In genomic region chr12:92070054-92070863, GRCh38 we compare ENCODE assay signal across 11 cellular contexts.
DNase-seq lines count a peak whose midpoint lies in the region; ATAC-seq and TF ChIP-seq lines count a peak whose summit lies in the region.
"Had no signal": no experiment of that assay in that cellular context is flagged by ENCODE, and none has a peak within 500 bp of the region (broad histone marks: within the 10 kb centered on the region; RNA-seq: fewer than 3 reads in every experiment).

No MANE protein-coding gene starts in this region.

- H3K4me3 ChIP-seq in upper lobe of right lung, result no peak overlapping the region
- H3K4me3 ChIP-seq: smooth muscle cell had no signal

- TF ChIP-seq CTCF in upper lobe of right lung (IDR thresholded peaks at IDR 0.05), result no peak
- TF ChIP-seq CTCF in WTC11 (IDR thresholded peaks at IDR 0.05), result no peak

- ATAC-seq in GM19397 (IDR thresholded peaks at IDR 0.05; ENCODE audit: unreplicated experiment) (peak; percentile 67), HG03571 (IDR thresholded peaks at IDR 0.05; ENCODE audit: unreplicated experiment) (peak; percentile 55), left colon (peak; percentile 80), upper lobe of right lung (peak; percentile 57), WTC11 (no peak), GM18868 (IDR thresholded peaks at IDR 0.05; ENCODE audit: unreplicated experiment) (no peak)

- H3K27me3 ChIP-seq in upper lobe of right lung, result no peaks in the 10 kb centered on the region

- H3K4me1 Mint-ChIP-seq in WTC11, result peaks cover 7% of the 10 kb centered on the region

- H3K9me3 ChIP-seq in upper lobe of right lung, result no peaks in the 10 kb centered on the region

- peaks cover 28% of the 10 kb centered on the region for H3K4me1 ChIP-seq in upper lobe of right lung

- no peaks in the 10 kb centered on the region for H3K36me3 Mint-ChIP-seq in WTC11
- H3K36me3 Mint-ChIP-seq: memory B cell had no signal

- no peak overlapping the region for H3K4me3 Mint-ChIP-seq in WTC11
- H3K4me3 Mint-ChIP-seq: memory B cell had no signal

- DNase-seq in left colon, result peak; percentile 48 to 78
- no peak for DNase-seq in upper lobe of right lung
- DNase-seq in WTC11 (ENCODE audit: low spot score), result no peak
- DNase-seq in NCI-H2196 treated with DMSO at 0.1 percent for 48 hours (lab: John Stamatoyannopoulos, UW; ENCODE audit: unreplicated experiment), result no peak
- DNase-seq: DMS79 treated with DMSO at 0.1 percent for 48 hours, NCI-H774 had no signal

- CTCF ChIA-PET in WTC11 (lab: Charles Lee), result no interaction called here

- H3K36me3 ChIP-seq in upper lobe of right lung, result no peaks in the 10 kb centered on the region

- no peaks in the 10 kb centered on the region for H3K27me3 Mint-ChIP-seq in WTC11 (ENCODE audit: low read depth)
- H3K27me3 Mint-ChIP-seq: memory B cell had no signal

- H3K27ac Mint-ChIP-seq in WTC11, result no peak overlapping the region
- H3K27ac Mint-ChIP-seq: memory B cell had no signal

- peak overlapping the region; percentile 56 for H3K27ac ChIP-seq in upper lobe of right lung

- POLR2A ChIA-PET in WTC11 (lab: Charles Lee), result no interaction called here

- intact Hi-C loops in left colon (cut with DNase I, micrococcal nuclease), result loop anchor here in 1 of 2 donors (5.0 kb wide), 1 partner anchor 67 kb away; no protein-coding TSS in a partner anchor
- intact Hi-C loops in upper lobe of right lung (cut with DNase I), result no loop called here

- no peaks in the 10 kb centered on the region; the same call in 1 of the 2 replicates for H3K9me3 Mint-ChIP-seq in WTC11
- H3K9me3 Mint-ChIP-seq: memory B cell had no signal

TF ChIP-seq in WTC11, 78 proteins besides CTCF, POLR2A, EP300 and RAD21:
- no peak for TF ChIP-seq SMAD3 (CRISPR knock-in tag; IDR thresholded peaks at IDR 0.05; ENCODE audit: borderline replicate concordance)
- TF ChIP-seq FOXP4 (CRISPR knock-in tag; IDR thresholded peaks at IDR 0.05), result no peak
- TF ChIP-seq USF1 (CRISPR knock-in tag; IDR thresholded peaks at IDR 0.05), result no peak
- no peak for TF ChIP-seq TEAD1 (CRISPR knock-in tag; IDR thresholded peaks at IDR 0.05)
- no peak for TF ChIP-seq ZNF232 (CRISPR knock-in tag; IDR thresholded peaks at IDR 0.05)
TF ChIP-seq in WTC11: peak in this region for 0.

Comparison
In these comparisons a context has a peak if more than half of its experiments do, and no peak if none do; other contexts are left out.
1. ATAC-seq: peak in GM19397 (single experiment), HG03571 (single experiment), left colon (single experiment) and upper lobe of right lung (single experiment); none in WTC11 (single experiment) and GM18868 (single experiment).
2. DNase-seq: peak in left colon (2 of 2); none in upper lobe of right lung (single experiment), WTC11 (single experiment) and NCI-H2196 treated with DMSO at 0.1 percent for 48 hours (single experiment).